Comparison of ENCODE assay signal across 11 cellular contexts in genomic region chr17:81341347-81342061, GRCh38. TPM values are rescaled to one million over a fixed set of nuclear protein-coding genes. Genes with fewer than 3 reads are reported as not detected.
DNase-seq lines count a peak whose midpoint lies in the region; ATAC-seq and TF ChIP-seq lines count a peak whose summit lies in the region.
"Had no signal": no experiment of that assay in that cellular context is flagged by ENCODE, and none has a peak within 500 bp of the region (broad histone marks: within the 10 kb centered on the region; RNA-seq: fewer than 3 reads in every experiment).

No MANE protein-coding gene starts in this region.

- TF ChIP-seq CTCF in RWPE2 (IDR thresholded peaks at IDR 0.05; ENCODE audit: poor library complexity, severe bottlenecking): no peak
- no peak for TF ChIP-seq CTCF in thoracic aorta (IDR thresholded peaks at IDR 0.05)

- H3K79me1 ChIP-seq in mesendoderm (ENCODE audit: low read length): no peaks in the 10 kb centered on the region

- H3K4ac ChIP-seq in mesendoderm (ENCODE audit: low read depth, low read length): peak overlapping the region; percentile 40

- no peak overlapping the region for H2BK5ac ChIP-seq in mesendoderm (ENCODE audit: low read length)

- H2AK5ac ChIP-seq in mesendoderm (ENCODE audit: low read length): no peak overlapping the region

- no peak overlapping the region for H4K8ac ChIP-seq in mesendoderm (ENCODE audit: low read depth, low read length)

- no CpG with 5 or more reads among the region's 90 CpGs for WGBS in mesendoderm (ENCODE audit: extremely low coverage, insufficient coverage, low lambda C conversion rate)

- peak overlapping the region; percentile 74 for H3K9ac ChIP-seq in endocrine pancreas (ENCODE audit: control insufficient read depth, insufficient read depth, low read length)
- peak overlapping the region; percentile 100 for H3K9ac ChIP-seq in mesendoderm (ENCODE audit: low read length)

- ATAC-seq in RWPE2 (ENCODE audit: low read depth) (no peak), thoracic aorta (ENCODE audit: insufficient number of reproducible peaks, low FRiP score, low read depth) (no peak), GM19351 (IDR thresholded peaks at IDR 0.05; ENCODE audit: unreplicated experiment) (no peak), GM19452 (IDR thresholded peaks at IDR 0.05; ENCODE audit: unreplicated experiment) (no peak)

- peaks cover 27% of the 10 kb centered on the region for H3K79me2 ChIP-seq in mesendoderm (ENCODE audit: control insufficient read depth, insufficient read depth, low read length)

- H3K18ac ChIP-seq in mesendoderm (ENCODE audit: low read length): peak overlapping the region; percentile 97

- H3K27me3 ChIP-seq in RWPE2 (ENCODE audit: insufficient read depth, poor library complexity, severe bottlenecking): no peaks in the 10 kb centered on the region
- H3K27me3 ChIP-seq in endocrine pancreas (ENCODE audit: control insufficient read depth, insufficient read depth, low read length): no peaks in the 10 kb centered on the region
- H3K27me3 ChIP-seq in mesendoderm (ENCODE audit: insufficient read depth, low read length, poor library complexity): no peaks in the 10 kb centered on the region
- no peaks in the 10 kb centered on the region for H3K27me3 ChIP-seq in thoracic aorta (replicated peaks; ENCODE audit: insufficient read depth)

- peak overlapping the region; percentile 100 for H3K23ac ChIP-seq in mesendoderm (ENCODE audit: low read length)

- H3K27ac ChIP-seq in RWPE2 (ENCODE audit: poor library complexity, severe bottlenecking): peak overlapping the region; percentile 93
- H3K27ac ChIP-seq in mesendoderm (ENCODE audit: low read depth, low read length): peak overlapping the region; percentile 18
- peak overlapping the region; percentile 94 to 96 for H3K27ac ChIP-seq in thoracic aorta

- H3K4me2 ChIP-seq in mesendoderm (ENCODE audit: low read length): peak overlapping the region; percentile 77

- DNase-seq in RWPE2 (ENCODE audit: low spot score): peak; percentile 66
- DNase-seq in mesendoderm: no peak
- DNase-seq in thoracic aorta (ENCODE audit: low spot score): no peak
- DNase-seq in SKM-1 (lab: John Stamatoyannopoulos, UW; ENCODE audit: unreplicated experiment): no peak
- no peak for DNase-seq in A172 (ENCODE audit: low spot score)
- DNase-seq: amniotic stem cell, NCI-H1417 treated with DMSO at 0.1 percent for 48 hours, T1000 had no signal

- peak overlapping the region; percentile 96 for H3K56ac ChIP-seq in mesendoderm (ENCODE audit: low read length)

- H2BK15ac ChIP-seq in mesendoderm (replicated peaks; ENCODE audit: low read depth): no peak overlapping the region

- H3K36me3 ChIP-seq in RWPE2 (ENCODE audit: low read depth) (peaks cover 5% of the 10 kb centered on the region; the same call in 1 of the 2 replicates), endocrine pancreas (ENCODE audit: control insufficient read depth, insufficient read depth, low read length) (no peaks in the 10 kb centered on the region), mesendoderm (ENCODE audit: control insufficient read depth, insufficient read depth, low read length) (no peaks in the 10 kb centered on the region), thoracic aorta (no peaks in the 10 kb centered on the region)

- no peak overlapping the region for H4K5ac ChIP-seq in mesendoderm (ENCODE audit: low read length)

- H3K4me3 ChIP-seq in RWPE2 (ENCODE audit: severe bottlenecking): peak overlapping the region; percentile 86
- H3K4me3 ChIP-seq in endocrine pancreas (ENCODE audit: control insufficient read depth, insufficient read depth, low read length): peak overlapping the region; percentile 68
- H3K4me3 ChIP-seq in mesendoderm (ENCODE audit: low read length): peak overlapping the region; percentile 90
- peak overlapping the region; percentile 90 for H3K4me3 ChIP-seq in thoracic aorta

- peak overlapping the region; percentile 5 for H2BK120ac ChIP-seq in mesendoderm (ENCODE audit: low read depth, low read length)

- H3K4me1 ChIP-seq in RWPE2 (ENCODE audit: insufficient read depth, poor library complexity, severe bottlenecking) (peaks cover 5% of the 10 kb centered on the region), endocrine pancreas (ENCODE audit: control insufficient read depth, insufficient read depth, low read length) (no peaks in the 10 kb centered on the region), mesendoderm (ENCODE audit: control insufficient read depth, low read depth, low read length) (peaks cover 14% of the 10 kb centered on the region), thoracic aorta (ENCODE audit: control insufficient read depth in 1 of 2, low read depth in 2 of 2) (peaks cover 38 to 50% of the 10 kb centered on the region in 2 donors)

- H3K9me3 ChIP-seq in RWPE2 (ENCODE audit: severe bottlenecking): no peaks in the 10 kb centered on the region
- no peaks in the 10 kb centered on the region for H3K9me3 ChIP-seq in endocrine pancreas (ENCODE audit: control insufficient read depth, low read length)
- H3K9me3 ChIP-seq in thoracic aorta: no peaks in the 10 kb centered on the region

RNA-seq across cellular contexts. Expression of gene SLC38A10, which starts 46.4 kb away (rescaled TPM):
- polyA plus RNA-seq in mesendoderm (2013, experiment 1 of 2): 13.2 TPM
- polyA plus RNA-seq in mesendoderm (2013, experiment 2 of 2): 13.7 TPM
- 100 to 1,000 TPM in 1 of 2 donors, 10 to 100 TPM in 1; 83.0 to 129 TPM for total RNA-seq in thoracic aorta
- total RNA-seq in A172 (2014; rRNA removed; shearing (Covaris generic)): 57.8 and 71.5 TPM in 2 replicates

RNA-seq across cellular contexts. Expression of gene BAHCC1, which starts 53.8 kb away (rescaled TPM):
- polyA plus RNA-seq in mesendoderm (2013, experiment 1 of 2): 1.6 TPM
- polyA plus RNA-seq in mesendoderm (2013, experiment 2 of 2): 2.1 TPM
- 10 to 100 TPM; 41.2 to 69.6 TPM for total RNA-seq in thoracic aorta
- total RNA-seq in A172 (2014; rRNA removed; shearing (Covaris generic)): 0.95 and 2.0 TPM in 2 replicates

Comparison
In these comparisons a context has a peak if more than half of its experiments do, and no peak if none do; other contexts are left out.
1. H3K27ac ChIP-seq: peak in every context shown above with its lines; median percentile 95 in thoracic aorta; 93 in RWPE2; 18 in mesendoderm.
2. RNA of gene BAHCC1, which starts 53.8 kb away (total RNA-seq): 41.2 to 69.6 TPM in thoracic aorta; 0.95 to 2.0 TPM in A172; every median in the first group is over 10 times any median in the second.
3. Peak in every context shown above with its lines, with median percentiles within 50 percentile points of each other: H3K4me3 ChIP-seq.